In the genomic region with DNA sequence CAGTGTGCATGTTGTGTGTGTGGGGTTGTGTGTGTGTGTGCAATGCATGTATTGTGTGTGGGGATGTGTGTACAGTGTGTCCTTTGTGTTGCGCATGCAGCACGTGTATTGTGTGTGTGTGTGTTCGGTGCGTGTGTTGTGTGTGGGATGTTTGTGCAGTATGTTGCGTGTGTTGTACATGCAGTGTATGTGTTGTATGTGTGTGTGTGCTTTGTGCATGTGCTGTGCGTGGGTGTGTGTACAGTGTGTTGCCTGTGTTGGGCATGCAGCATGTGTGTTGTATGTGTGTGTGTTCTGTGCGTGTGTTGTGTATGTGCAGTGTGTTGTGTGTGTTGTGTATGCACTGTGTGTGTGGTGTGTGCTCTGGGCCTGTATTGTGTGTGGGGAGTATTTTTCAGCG, we compare ENCODE assay signal across 1 cellular context.
TF ChIP-seq lines count a peak whose summit lies in the region.

No MANE protein-coding gene starts in this region.

TF ChIP-seq in HepG2, 621 proteins besides CTCF, POLR2A, EP300 and RAD21 (continued from another document):
- TF ChIP-seq, protein P1, sequence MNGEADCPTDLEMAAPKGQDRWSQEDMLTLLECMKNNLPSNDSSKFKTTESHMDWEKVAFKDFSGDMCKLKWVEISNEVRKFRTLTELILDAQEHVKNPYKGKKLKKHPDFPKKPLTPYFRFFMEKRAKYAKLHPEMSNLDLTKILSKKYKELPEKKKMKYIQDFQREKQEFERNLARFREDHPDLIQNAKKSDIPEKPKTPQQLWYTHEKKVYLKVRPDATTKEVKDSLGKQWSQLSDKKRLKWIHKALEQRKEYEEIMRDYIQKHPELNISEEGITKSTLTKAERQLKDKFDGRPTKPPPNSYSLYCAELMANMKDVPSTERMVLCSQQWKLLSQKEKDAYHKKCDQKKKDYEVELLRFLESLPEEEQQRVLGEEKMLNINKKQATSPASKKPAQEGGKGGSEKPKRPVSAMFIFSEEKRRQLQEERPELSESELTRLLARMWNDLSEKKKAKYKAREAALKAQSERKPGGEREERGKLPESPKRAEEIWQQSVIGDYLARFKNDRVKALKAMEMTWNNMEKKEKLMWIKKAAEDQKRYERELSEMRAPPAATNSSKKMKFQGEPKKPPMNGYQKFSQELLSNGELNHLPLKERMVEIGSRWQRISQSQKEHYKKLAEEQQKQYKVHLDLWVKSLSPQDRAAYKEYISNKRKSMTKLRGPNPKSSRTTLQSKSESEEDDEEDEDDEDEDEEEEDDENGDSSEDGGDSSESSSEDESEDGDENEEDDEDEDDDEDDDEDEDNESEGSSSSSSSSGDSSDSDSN (CRISPR knock-in tag; IDR thresholded peaks at IDR 0.05), result no peak
- TF ChIP-seq PHB2 (IDR thresholded peaks at IDR 0.05; ENCODE audit: partially characterized antibody) (peak; percentile 98), NONO (IDR thresholded peaks at IDR 0.05) (0 out of 2 replicates have a peak, but pooled peaks have one; percentile 10), NONO (CRISPR knock-in tag; conservative IDR thresholded peaks at IDR 0.05) (no peak)
TF ChIP-seq in HepG2: peak in this region for 13.
